In the genomic region with DNA sequence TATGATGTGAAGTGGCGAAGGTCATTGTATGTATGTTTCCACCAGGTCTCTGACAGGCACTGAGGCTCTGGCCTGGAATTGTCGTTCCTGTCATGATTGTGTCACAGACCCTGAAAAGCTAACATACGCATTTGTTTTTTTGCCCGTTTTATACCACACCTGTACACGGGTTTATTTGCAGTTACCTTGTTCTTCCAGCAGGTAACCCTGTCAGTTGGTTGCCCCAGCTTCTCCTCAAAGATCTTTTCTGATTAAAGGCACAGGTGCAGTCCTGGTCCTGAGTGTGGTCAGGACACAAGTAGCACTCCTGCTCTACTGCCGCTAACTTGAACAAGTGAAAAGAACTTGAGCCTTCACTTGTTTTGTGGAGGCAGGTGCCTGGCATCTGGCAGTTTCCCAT, we compare ENCODE assay signal across 26 cellular contexts. TPM values are rescaled to one million over a fixed set of nuclear protein-coding genes. Genes with fewer than 3 reads are reported as not detected.
"Had no signal": no experiment of that assay in that cellular context is flagged by ENCODE, and none has a peak within 500 bp of the region (broad histone marks: within the 10 kb centered on the region; RNA-seq: fewer than 3 reads in every experiment).

No MANE protein-coding gene starts in this region.

- H3K9me3 Mint-ChIP-seq: natural killer cell, neural crest cell, type B pancreatic cell had no signal

- FAIRE-seq: endometrium, urothelium cell line had no signal

- H3K9me3 ChIP-seq: esophagus muscularis mucosa, gastrocnemius medialis, heart right ventricle, mucosa of descending colon, ovary, right atrium auricular region, sigmoid colon, stomach, thyroid gland had no signal

- H3K4me3 Mint-ChIP-seq: natural killer cell, neural crest cell, type B pancreatic cell had no signal

- H3K4me3 ChIP-seq: dorsolateral prefrontal cortex, esophagus muscularis mucosa, gastrocnemius medialis, heart right ventricle, mucosa of descending colon, ovary, right atrium auricular region, sigmoid colon, skin epidermis, stomach, thyroid gland had no signal

- DNase-seq: cortex of kidney; dorsolateral prefrontal cortex; effector CD8-positive, alpha-beta T cell; gastrocnemius medialis; heart right ventricle; hypothalamus; mammary epithelial cell; mucosa of descending colon; natural killer cell; ovary; sigmoid colon; stimulated activated CD4-positive, alpha-beta T cell treated with anti-CD3 and anti-CD28 coated beads, Interleukin-2, amount 100 ng/mL, for 24 hours; stimulated activated CD4-positive, alpha-beta T cell treated with anti-CD3 and anti-CD28 coated beads, Interleukin-4, amount 100 ng/mL, for 4 hours; stimulated activated naive CD4-positive, alpha-beta T cell; stomach; thyroid gland had no signal

- H3K36me3 ChIP-seq: ovary had no signal

- H3K4me1 Mint-ChIP-seq: natural killer cell had no signal

- H3K27me3 Mint-ChIP-seq: type B pancreatic cell had no signal

- H3K27me3 ChIP-seq: dorsolateral prefrontal cortex, esophagus muscularis mucosa, gastrocnemius medialis, heart right ventricle, ovary, right atrium auricular region, sigmoid colon, stomach, thyroid gland had no signal

- H3K4me1 ChIP-seq: sigmoid colon, stomach had no signal

- ATAC-seq: gastrocnemius medialis, heart right ventricle, left lobe of liver, mucosa of descending colon, natural killer cell had no signal

- H3K27ac ChIP-seq: dorsolateral prefrontal cortex, epithelial cell of prostate, esophagus muscularis mucosa, gastrocnemius medialis, heart right ventricle, ovary, right atrium auricular region, sigmoid colon, skin epidermis, stomach had no signal

- H3K27ac Mint-ChIP-seq: natural killer cell, type B pancreatic cell had no signal

RNA-seq across cellular contexts. Expression of gene CD8A, which starts 19.9 kb away (rescaled TPM):
- total RNA-seq: fibroblast of villous mesenchyme had no signal
